ENCODE assay signal across 9 cellular contexts in the genomic region with DNA sequence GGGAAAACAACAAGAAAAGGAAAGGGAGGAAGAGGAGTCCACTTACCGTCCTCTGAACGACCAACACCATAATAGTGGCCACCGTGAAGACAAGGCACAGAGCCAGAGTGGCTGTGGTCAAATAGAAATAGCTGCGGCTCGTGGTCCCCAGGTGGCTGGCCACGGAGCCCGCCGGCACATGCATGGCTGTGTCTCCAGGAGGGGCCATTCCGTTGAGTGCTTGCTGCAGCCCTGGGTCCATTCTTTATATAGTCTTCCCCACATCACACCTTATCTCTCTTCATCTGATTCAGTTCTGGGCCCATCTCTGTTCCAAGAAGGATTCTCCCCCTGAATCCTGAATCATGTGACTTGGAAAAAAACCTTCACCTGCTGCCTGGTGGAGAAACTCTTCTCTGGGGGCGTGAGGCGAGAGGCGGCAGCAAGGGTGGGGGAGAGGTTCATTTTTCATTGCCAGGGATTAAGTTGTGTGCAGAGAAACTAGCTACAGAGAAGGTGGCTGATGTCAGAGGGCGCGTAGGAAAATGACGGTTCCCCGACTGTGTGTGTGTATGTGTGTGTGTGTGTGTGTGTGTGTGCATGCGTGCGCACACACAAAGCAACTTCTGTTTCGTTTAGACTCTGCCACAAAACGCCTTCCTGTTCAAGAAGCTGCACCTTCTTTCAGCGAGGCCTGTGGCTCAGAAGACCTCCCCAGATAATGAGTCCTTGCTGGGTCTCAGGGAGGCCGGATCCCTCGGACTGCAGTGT.
DNase-seq lines count a peak whose midpoint lies in the region; ATAC-seq and FAIRE-seq lines count a peak whose summit lies in the region.
"Had no signal": no experiment of that assay in that cellular context is flagged by ENCODE, and none has a peak within 500 bp of the region (broad histone marks: within the 10 kb centered on the region; RNA-seq: fewer than 3 reads in every experiment).

A gene with protein sequence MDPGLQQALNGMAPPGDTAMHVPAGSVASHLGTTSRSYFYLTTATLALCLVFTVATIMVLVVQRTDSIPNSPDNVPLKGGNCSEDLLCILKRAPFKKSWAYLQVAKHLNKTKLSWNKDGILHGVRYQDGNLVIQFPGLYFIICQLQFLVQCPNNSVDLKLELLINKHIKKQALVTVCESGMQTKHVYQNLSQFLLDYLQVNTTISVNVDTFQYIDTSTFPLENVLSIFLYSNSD (minus strand): TSS at position 529 of the 750 bp plus-strand sequence. CDS start 288 bp downstream, at position 241.

- peaks cover 51% of the 10 kb centered on the region for H3K4me1 Mint-ChIP-seq in central memory CD8-positive, alpha-beta T cell

- DNase-seq in GM19239 (ENCODE audit: insufficient read length, low spot score): no peak
- peak; percentile 48 for DNase-seq in T-helper 9 cell
- peak; percentile 26 to 67 for DNase-seq in central memory CD8-positive, alpha-beta T cell (ENCODE audit: low spot score in 2 of 2)
- DNase-seq in stimulated activated CD4-positive, alpha-beta T cell treated with anti-CD3 and anti-CD28 coated beads, Interleukin-15, amount 100 ng/mL, for 48 hours (ENCODE audit: low read depth in 2 of 2): peak; percentile 57 to 79
- no peak for DNase-seq in NCI-H2107 treated with DMSO at 0.1 percent for 48 hours (lab: John Stamatoyannopoulos, UW; ENCODE audit: unreplicated experiment)
- DNase-seq in urothelium cell line (ENCODE audit: low spot score): no peak
- DNase-seq in cortex of kidney (lab: John Stamatoyannopoulos, UW): no peak

- H3K4me3 Mint-ChIP-seq in central memory CD8-positive, alpha-beta T cell: peak within 1 kb of the TSS; percentile 81
- H3K4me3 Mint-ChIP-seq: brain had no signal

- FAIRE-seq in GM19239 (lab: Jason Lieb, UNC): peak; percentile 71
- FAIRE-seq in urothelium cell line (lab: Jason Lieb, UNC): no peak

- H3K9me3 Mint-ChIP-seq in central memory CD8-positive, alpha-beta T cell: no peaks in the 10 kb centered on the region

- peaks cover 21% of the 10 kb centered on the region for H3K36me3 Mint-ChIP-seq in central memory CD8-positive, alpha-beta T cell (ENCODE audit: insufficient read depth)
- H3K36me3 Mint-ChIP-seq: brain had no signal

- H3K27ac Mint-ChIP-seq in central memory CD8-positive, alpha-beta T cell (ENCODE audit: low read depth): peak within 1 kb of the TSS; percentile 91
- H3K27ac Mint-ChIP-seq: brain had no signal

- ATAC-seq in central memory CD8-positive, alpha-beta T cell (replicated peaks; ENCODE audit: extremely low read depth, poor library complexity, severe bottlenecking): peak; percentile 73
- ATAC-seq in HG03571 (IDR thresholded peaks at IDR 0.05; ENCODE audit: unreplicated experiment): no peak

- H3K27me3 Mint-ChIP-seq in central memory CD8-positive, alpha-beta T cell: no peaks in the 10 kb centered on the region

Comparison
In these comparisons a context has a peak if more than half of its experiments do, and no peak if none do; other contexts are left out.
1. DNase-seq: peak in T-helper 9 cell (single experiment), central memory CD8-positive, alpha-beta T cell (2 of 2) and stimulated activated CD4-positive, alpha-beta T cell treated with anti-CD3 and anti-CD28 coated beads, Interleukin-15, amount 100 ng/mL, for 48 hours (2 of 2); none in GM19239 (single experiment), NCI-H2107 treated with DMSO at 0.1 percent for 48 hours (single experiment), urothelium cell line (single experiment) and cortex of kidney (single experiment).